ENCODE assay signal across 7 cellular contexts in the genomic region with DNA sequence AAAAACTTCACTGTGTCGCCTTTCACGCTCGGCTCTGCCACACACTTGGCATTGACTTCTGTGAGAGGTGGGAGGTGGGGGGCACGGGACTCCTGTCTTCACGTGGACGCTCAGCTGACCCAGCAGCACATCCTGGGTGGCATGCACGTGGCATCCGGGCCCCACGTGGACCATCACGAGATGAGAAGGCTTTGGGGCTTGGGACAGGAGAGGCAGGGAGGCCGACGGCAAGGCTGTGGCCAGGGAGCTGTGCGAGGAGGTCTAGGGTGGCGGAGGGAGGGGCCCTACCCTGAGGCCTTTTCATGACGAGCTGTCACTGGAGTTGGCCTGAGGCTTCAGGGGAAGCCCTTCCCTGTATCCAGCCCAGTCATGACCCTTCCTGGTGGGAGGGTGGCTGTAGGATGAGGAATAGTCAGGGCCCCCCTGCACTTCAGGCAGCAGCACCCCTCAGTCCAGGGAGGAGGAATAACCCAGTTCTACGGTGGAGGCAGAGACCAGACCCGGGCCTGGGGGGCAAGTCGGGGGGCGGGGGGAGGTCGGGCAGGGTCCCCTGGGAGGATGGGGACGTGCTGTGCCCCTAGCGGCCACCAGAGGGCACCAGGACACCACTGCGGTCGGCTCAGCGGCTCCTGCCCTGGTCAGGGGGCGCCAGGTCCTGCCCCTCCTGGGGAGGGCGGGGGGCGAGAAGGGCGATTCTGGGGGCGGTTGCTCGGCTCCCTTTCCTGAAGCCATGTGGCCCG. TPM values are rescaled to one million over a fixed set of nuclear protein-coding genes. Genes with fewer than 3 reads are reported as not detected.
DNase-seq lines count a peak whose midpoint lies in the region; ATAC-seq and TF ChIP-seq lines count a peak whose summit lies in the region.
"Had no signal": no experiment of that assay in that cellular context is flagged by ENCODE, and none has a peak within 500 bp of the region (broad histone marks: within the 10 kb centered on the region; RNA-seq: fewer than 3 reads in every experiment).

No MANE protein-coding gene starts in this region.

- no peaks in the 10 kb centered on the region; the same call in 2 of the 3 replicates for H3K9me3 Mint-ChIP-seq in GM23338
- H3K9me3 Mint-ChIP-seq: activated naive CD4-positive, alpha-beta T cell treated with anti-CD3 and anti-CD28 coated beads, Interleukin-2, amount 50 U/mL, for 24 hours had no signal

- no peak overlapping the region for H3K27ac ChIP-seq in GM23338 (ENCODE audit: low read depth)
- no peak overlapping the region for H3K27ac ChIP-seq in foreskin keratinocyte

- H3K27me3 Mint-ChIP-seq in GM23338 (ENCODE audit: insufficient read depth, low read depth, poor library complexity), result peaks cover 52% of the 10 kb centered on the region

- H3K27me3 ChIP-seq in GM23338 (ENCODE audit: insufficient read depth) (peaks cover 50% of the 10 kb centered on the region), foreskin keratinocyte (peaks cover 54% of the 10 kb centered on the region)

- H3F3A ChIP-seq in GM23338 (replicated peaks; ENCODE audit: low read depth), result no peaks in the 10 kb centered on the region

- no peaks in the 10 kb centered on the region for H3K4me1 Mint-ChIP-seq in GM23338
- H3K4me1 Mint-ChIP-seq: activated naive CD4-positive, alpha-beta T cell treated with anti-CD3 and anti-CD28 coated beads, Interleukin-2, amount 50 U/mL, for 24 hours had no signal

- H4K20me1 ChIP-seq in GM23338 (replicated peaks; ENCODE audit: insufficient read depth), result no peaks in the 10 kb centered on the region

- no peaks in the 10 kb centered on the region for H3K79me2 ChIP-seq in GM23338 (replicated peaks; ENCODE audit: insufficient read depth)

- no peaks in the 10 kb centered on the region for H3K9me2 ChIP-seq in GM23338 (ENCODE audit: insufficient read depth)

- H3K4me1 ChIP-seq in GM23338 (ENCODE audit: insufficient read depth), result no peaks in the 10 kb centered on the region
- no peaks in the 10 kb centered on the region for H3K4me1 ChIP-seq in foreskin keratinocyte

- peak overlapping the region; percentile 71; the same call in 1 of the 2 replicates for H3K4me2 ChIP-seq in GM23338

- DNase-seq in GM23338 (ENCODE audit: low spot score) (peak; percentile 65), foreskin keratinocyte (no peak), NCI-H2107 (lab: John Stamatoyannopoulos, UW) (no peak), NCI-H2081 (lab: John Stamatoyannopoulos, UW) (no peak)
- DNase-seq in activated CD4-positive, alpha-beta T cell treated with anti-CD3 and anti-CD28 coated beads for 4 hours, result peak; percentile 56 to 66
- peak; percentile 37 to 43 for DNase-seq in stimulated activated CD8-positive, alpha-beta memory T cell treated with anti-CD3 and anti-CD28 coated beads, Interleukin-2, amount 100 ng/mL, for 1 hour (ENCODE audit: low read depth in 2 of 2)

- no peaks in the 10 kb centered on the region for H3K36me3 ChIP-seq in GM23338 (ENCODE audit: insufficient read depth)

- no peak overlapping the region for H2AFZ ChIP-seq in GM23338

- H3K4me3 ChIP-seq in GM23338, result no peak overlapping the region

- no peaks in the 10 kb centered on the region for H3K36me3 Mint-ChIP-seq in GM23338 (ENCODE audit: low read depth)
- H3K36me3 Mint-ChIP-seq: activated naive CD4-positive, alpha-beta T cell treated with anti-CD3 and anti-CD28 coated beads, Interleukin-2, amount 50 U/mL, for 24 hours had no signal

- H3K27ac Mint-ChIP-seq in GM23338, result no peak overlapping the region
- H3K27ac Mint-ChIP-seq: activated naive CD4-positive, alpha-beta T cell treated with anti-CD3 and anti-CD28 coated beads, Interleukin-2, amount 50 U/mL, for 24 hours had no signal

- peak; percentile 85 for ATAC-seq in GM23338
- peak; percentile 29 for ATAC-seq in foreskin keratinocyte

- peak; percentile 64 to 88 for TF ChIP-seq CTCF in GM23338 (conservative IDR thresholded peaks at IDR 0.05; ENCODE audit: low read depth in 2 of 2)
- TF ChIP-seq CTCF in foreskin keratinocyte (conservative IDR thresholded peaks at IDR 0.05), result peak; percentile 72

- no peak overlapping the region for H3K4me3 Mint-ChIP-seq in GM23338
- H3K4me3 Mint-ChIP-seq: activated naive CD4-positive, alpha-beta T cell treated with anti-CD3 and anti-CD28 coated beads, Interleukin-2, amount 50 U/mL, for 24 hours had no signal

TF ChIP-seq in GM23338, 12 proteins besides CTCF, POLR2A, EP300 and RAD21 (continues in another document):
- TF ChIP-seq POLR2AphosphoS5 (IDR thresholded peaks at IDR 0.05; ENCODE audit: low read depth) (no peak), STAT1 (IDR thresholded peaks at IDR 0.05; ENCODE audit: unreplicated experiment) (no peak), ZNF114 (CRISPR knock-in tag; IDR thresholded peaks at IDR 0.05) (no peak), NANOG (IDR thresholded peaks at IDR 0.05; ENCODE audit: borderline replicate concordance) (no peak), ZNF331 (CRISPR knock-in tag; IDR thresholded peaks at IDR 0.05; ENCODE audit: low read depth) (no peak), EZH2 (IDR thresholded peaks at IDR 0.05; ENCODE audit: low read depth, unreplicated experiment) (no peak), JUNB (IDR thresholded peaks at IDR 0.05; ENCODE audit: unreplicated experiment) (no peak)
- TF ChIP-seq, protein P1, sequence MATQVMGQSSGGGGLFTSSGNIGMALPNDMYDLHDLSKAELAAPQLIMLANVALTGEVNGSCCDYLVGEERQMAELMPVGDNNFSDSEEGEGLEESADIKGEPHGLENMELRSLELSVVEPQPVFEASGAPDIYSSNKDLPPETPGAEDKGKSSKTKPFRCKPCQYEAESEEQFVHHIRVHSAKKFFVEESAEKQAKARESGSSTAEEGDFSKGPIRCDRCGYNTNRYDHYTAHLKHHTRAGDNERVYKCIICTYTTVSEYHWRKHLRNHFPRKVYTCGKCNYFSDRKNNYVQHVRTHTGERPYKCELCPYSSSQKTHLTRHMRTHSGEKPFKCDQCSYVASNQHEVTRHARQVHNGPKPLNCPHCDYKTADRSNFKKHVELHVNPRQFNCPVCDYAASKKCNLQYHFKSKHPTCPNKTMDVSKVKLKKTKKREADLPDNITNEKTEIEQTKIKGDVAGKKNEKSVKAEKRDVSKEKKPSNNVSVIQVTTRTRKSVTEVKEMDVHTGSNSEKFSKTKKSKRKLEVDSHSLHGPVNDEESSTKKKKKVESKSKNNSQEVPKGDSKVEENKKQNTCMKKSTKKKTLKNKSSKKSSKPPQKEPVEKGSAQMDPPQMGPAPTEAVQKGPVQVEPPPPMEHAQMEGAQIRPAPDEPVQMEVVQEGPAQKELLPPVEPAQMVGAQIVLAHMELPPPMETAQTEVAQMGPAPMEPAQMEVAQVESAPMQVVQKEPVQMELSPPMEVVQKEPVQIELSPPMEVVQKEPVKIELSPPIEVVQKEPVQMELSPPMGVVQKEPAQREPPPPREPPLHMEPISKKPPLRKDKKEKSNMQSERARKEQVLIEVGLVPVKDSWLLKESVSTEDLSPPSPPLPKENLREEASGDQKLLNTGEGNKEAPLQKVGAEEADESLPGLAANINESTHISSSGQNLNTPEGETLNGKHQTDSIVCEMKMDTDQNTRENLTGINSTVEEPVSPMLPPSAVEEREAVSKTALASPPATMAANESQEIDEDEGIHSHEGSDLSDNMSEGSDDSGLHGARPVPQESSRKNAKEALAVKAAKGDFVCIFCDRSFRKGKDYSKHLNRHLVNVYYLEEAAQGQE (IDR thresholded peaks at IDR 0.05; ENCODE audit: unreplicated experiment), result no peak
- TF ChIP-seq, protein P2, sequence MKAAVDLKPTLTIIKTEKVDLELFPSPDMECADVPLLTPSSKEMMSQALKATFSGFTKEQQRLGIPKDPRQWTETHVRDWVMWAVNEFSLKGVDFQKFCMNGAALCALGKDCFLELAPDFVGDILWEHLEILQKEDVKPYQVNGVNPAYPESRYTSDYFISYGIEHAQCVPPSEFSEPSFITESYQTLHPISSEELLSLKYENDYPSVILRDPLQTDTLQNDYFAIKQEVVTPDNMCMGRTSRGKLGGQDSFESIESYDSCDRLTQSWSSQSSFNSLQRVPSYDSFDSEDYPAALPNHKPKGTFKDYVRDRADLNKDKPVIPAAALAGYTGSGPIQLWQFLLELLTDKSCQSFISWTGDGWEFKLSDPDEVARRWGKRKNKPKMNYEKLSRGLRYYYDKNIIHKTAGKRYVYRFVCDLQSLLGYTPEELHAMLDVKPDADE (IDR thresholded peaks at IDR 0.05), result no peak

RNA-seq across cellular contexts. Expression of a gene that starts 2.0 kb away (rescaled TPM):
- total RNA-seq in GM23338 (2014; rRNA removed; shearing (Covaris generic)), result not detected in 2 replicates
- polyA plus RNA-seq in GM23338 (2016; fragmentation: Nextera tagmentation; extraction: Ambion mirVana), result 0.66 and 1.1 TPM in 2 replicates
- not detected in 2 replicates for total RNA-seq in foreskin keratinocyte
- polyA plus RNA-seq in foreskin keratinocyte, result not detected in 2 replicates

RNA-seq across cellular contexts. Expression of a gene that starts 16.0 kb away (rescaled TPM):
- total RNA-seq in GM23338 (2014; rRNA removed; shearing (Covaris generic)), result 2.3 and 4.8 TPM in 2 replicates
- 6.7 and 7.9 TPM in 2 replicates for polyA plus RNA-seq in GM23338 (2016; fragmentation: Nextera tagmentation; extraction: Ambion mirVana)
- total RNA-seq in foreskin keratinocyte, result 4.3 and 8.6 TPM in 2 replicates
- 6.4 and 13.9 TPM in 2 replicates for polyA plus RNA-seq in foreskin keratinocyte

RNA-seq across cellular contexts. Expression of a gene that starts 17.6 kb away (rescaled TPM):
- 2.2 and 3.3 TPM in 2 replicates for total RNA-seq in GM23338 (2014; rRNA removed; shearing (Covaris generic))
- polyA plus RNA-seq in GM23338 (2016; fragmentation: Nextera tagmentation; extraction: Ambion mirVana) (0.94 and 1.4 TPM in 2 replicates), foreskin keratinocyte (3.4 and 4.2 TPM in 2 replicates)
- total RNA-seq in foreskin keratinocyte, result 3.0 and 4.6 TPM in 2 replicates

RNA-seq across cellular contexts. Expression of a gene that starts 23.5 kb away (rescaled TPM):
- total RNA-seq in GM23338 (2014; rRNA removed; shearing (Covaris generic)), result 27.8 and 37.1 TPM in 2 replicates
- polyA plus RNA-seq in GM23338 (2016; fragmentation: Nextera tagmentation; extraction: Ambion mirVana) (16.5 and 17.8 TPM in 2 replicates), foreskin keratinocyte (17.2 and 17.5 TPM in 2 replicates)
- 16.4 and 16.6 TPM in 2 replicates for total RNA-seq in foreskin keratinocyte

RNA-seq across cellular contexts. Expression of a gene that starts 24.9 kb away (rescaled TPM):
- total RNA-seq in GM23338 (2014; rRNA removed; shearing (Covaris generic)), result 123 and 125 TPM in 2 replicates
- polyA plus RNA-seq in GM23338 (2016; fragmentation: Nextera tagmentation; extraction: Ambion mirVana), result 79.3 and 89.0 TPM in 2 replicates
- 60.1 and 112 TPM in 2 replicates for total RNA-seq in foreskin keratinocyte
- polyA plus RNA-seq in foreskin keratinocyte, result 53.5 and 99.0 TPM in 2 replicates

Comparison
In these comparisons a context has a peak if more than half of its experiments do, and no peak if none do; other contexts are left out.
1. DNase-seq: peak in GM23338 (single experiment), activated CD4-positive, alpha-beta T cell treated with anti-CD3 and anti-CD28 coated beads for 4 hours (2 of 2) and stimulated activated CD8-positive, alpha-beta memory T cell treated with anti-CD3 and anti-CD28 coated beads, Interleukin-2, amount 100 ng/mL, for 1 hour (2 of 2); none in foreskin keratinocyte (0 of 2), NCI-H2107 (single experiment) and NCI-H2081 (0 of 2).